In the genomic region with DNA sequence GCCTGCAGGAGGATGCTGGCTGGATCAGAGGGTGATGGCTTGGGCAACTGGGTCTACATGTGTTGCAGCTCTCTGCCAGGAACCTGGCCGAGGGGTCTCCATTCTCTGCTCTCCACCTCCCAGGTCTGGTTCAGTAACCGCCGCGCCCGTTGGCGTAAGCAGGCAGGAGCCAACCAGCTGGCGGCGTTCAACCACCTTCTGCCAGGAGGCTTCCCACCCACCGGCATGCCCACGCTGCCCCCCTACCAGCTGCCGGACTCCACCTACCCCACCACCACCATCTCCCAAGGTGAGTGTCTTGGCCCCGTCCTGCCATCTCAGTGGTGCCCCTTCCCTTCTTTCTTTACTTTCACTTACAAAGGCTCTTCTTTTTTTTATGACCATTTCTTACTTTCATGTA, we compare ENCODE assay signal across 5 cellular contexts.
"Had no signal": no experiment of that assay in that cellular context is flagged by ENCODE, and none has a peak within 500 bp of the region (broad histone marks: within the 10 kb centered on the region; RNA-seq: fewer than 3 reads in every experiment).

No MANE protein-coding gene starts in this region.

- H3K27ac ChIP-seq: HL-60 had no signal

- H3K4me3 ChIP-seq: K562 had no signal

- DNase-seq: IMR-90, KBM-7 had no signal

- ATAC-seq: HepG2, K562 had no signal

- FAIRE-seq: HepG2 had no signal
